Comparison of ENCODE assay signal across 22 cellular contexts in the genomic region with DNA sequence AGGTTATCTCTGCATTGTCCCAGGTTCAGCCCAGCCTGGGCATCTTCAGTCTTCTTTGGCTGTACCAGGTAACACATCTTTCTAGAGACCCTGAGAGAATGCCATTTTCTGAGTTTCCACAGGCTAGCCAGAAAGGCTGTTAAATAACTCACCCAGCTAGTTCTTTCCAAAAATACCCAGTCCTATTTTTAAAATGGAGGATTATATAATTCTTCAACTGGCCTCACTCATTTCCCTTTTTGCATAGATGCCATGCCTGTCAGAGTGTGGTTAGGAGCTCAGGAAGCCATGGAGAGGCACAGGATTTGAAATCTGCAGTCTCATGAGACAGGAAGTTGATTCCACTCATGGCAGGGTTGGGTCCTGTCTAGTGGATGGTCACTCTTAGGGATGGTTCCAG. TPM values are rescaled to one million over a fixed set of nuclear protein-coding genes. Genes with fewer than 3 reads are reported as not detected.
DNase-seq lines count a peak whose midpoint lies in the region; ATAC-seq lines count a peak whose summit lies in the region.
"Had no signal": no experiment of that assay in that cellular context is flagged by ENCODE, and none has a peak within 500 bp of the region (broad histone marks: within the 10 kb centered on the region; RNA-seq: fewer than 3 reads in every experiment).

No MANE protein-coding gene starts in this region.

- peak; percentile 27 for DNase-seq in HT1080 (ENCODE audit: low read depth)
- peak; percentile 70 for DNase-seq in NOMO-1 treated with DMSO at 0.1 percent for 48 hours (lab: John Stamatoyannopoulos, UW; ENCODE audit: unreplicated experiment)
- peak; percentile 74 for DNase-seq in superior temporal gyrus (ENCODE audit: extremely low spot score)
- DNase-seq in NCI-H774 (lab: John Stamatoyannopoulos, UW) = no peak
- DNase-seq: activated CD4-positive, alpha-beta T cell treated with anti-CD3 and anti-CD28 coated beads, Interleukin-2, amount 50 U/mL, for 1 hour; activated CD8-positive, alpha-beta memory T cell treated with anti-CD3 and anti-CD28 coated beads, Interleukin-2, amount 50 U/mL, for 4 hours; activated effector memory CD4-positive, alpha-beta T cell treated with anti-CD3 and anti-CD28 coated beads, Interleukin-2, amount 50 U/mL, for 16 hours; activated naive CD8-positive, alpha-beta T cell treated with anti-CD3 and anti-CD28 coated beads, Interleukin-2, amount 10 ng/mL, durations not matched to agents 7 days and 5 days; CD4-positive, alpha-beta T cell; HFFc6; NCI-H1436; NCI-H524; NK-92 treated with Interleukin-12 subunit alpha and Interleukin-12 subunit beta, amount 100 ng/mL, for 24 hours; pancreas; right cardiac atrium; stimulated activated CD4-positive, alpha-beta T cell treated with anti-CD3 and anti-CD28 coated beads, Interleukin-4, amount 100 ng/mL, for 4 hours; stimulated activated naive CD4-positive, alpha-beta T cell; thyroid gland had no signal

- ATAC-seq in HG03139 (IDR thresholded peaks at IDR 0.05; ENCODE audit: unreplicated experiment) (no peak), HG02973 (IDR thresholded peaks at IDR 0.05; ENCODE audit: unreplicated experiment) (no peak)
- ATAC-seq: natural killer cell treated with Interleukin-12 subunit alpha and Interleukin-12 subunit beta and Interleukin-15 and Interleukin-18, amount 100 ng/mL, for 72 hours; pancreas; right cardiac atrium had no signal

- H3K27ac ChIP-seq in cingulate gyrus (ENCODE audit: low read depth, low read length) = peak overlapping the region; percentile 33
- H3K27ac ChIP-seq: pancreas, thyroid gland had no signal

RNA-seq across cellular contexts. Expression of gene CEMIP, which starts 39.8 kb away (rescaled TPM):
- total RNA-seq in HT1080 (2014; rRNA removed; shearing (Covaris generic)) = 1.7 and 2.3 TPM in 2 replicates
- polyA plus RNA-seq in HT1080 (2015; cell fraction: cytosol; rRNA removed) = 2.0 and 2.9 TPM in 2 replicates
- 22.9 and 25.2 TPM in 2 replicates for polyA plus RNA-seq in HT1080 (2015; cell fraction: nucleus; rRNA removed)
- total RNA-seq: CD4-positive, alpha-beta T cell had no signal
